7 cellular contexts compared by ENCODE assay signal in the genomic region with DNA sequence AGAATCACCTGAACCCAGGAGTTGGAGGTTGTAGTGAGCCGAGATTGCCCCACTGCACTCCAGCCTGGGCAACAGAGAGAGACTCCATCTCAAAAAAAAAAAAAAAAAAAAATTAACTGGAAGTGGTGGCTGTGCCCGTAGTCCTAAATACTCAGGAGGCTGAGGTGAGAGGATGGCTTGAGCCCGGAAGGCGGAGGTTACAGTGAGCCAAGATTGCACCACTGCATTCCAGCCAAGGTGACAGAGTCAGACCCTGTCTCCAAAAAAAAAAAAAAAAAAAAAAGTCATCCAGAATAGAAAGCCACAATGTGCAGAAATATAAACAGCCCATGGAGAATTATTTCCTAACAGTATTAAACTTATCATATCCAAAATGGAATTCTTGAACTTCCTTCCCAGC. TPM values are rescaled to one million over a fixed set of nuclear protein-coding genes. Genes with fewer than 3 reads are reported as not detected.
DNase-seq lines count a peak whose midpoint lies in the region; ATAC-seq, FAIRE-seq and TF ChIP-seq lines count a peak whose summit lies in the region.
"Not testable (repeated sequence)": the region's sequence is repeated elsewhere in the genome, so short reads cannot be mapped to it uniquely, and the experiment has no call there.
"Had no signal": no experiment of that assay in that cellular context is flagged by ENCODE, and none has a peak within 500 bp of the region (broad histone marks: within the 10 kb centered on the region; RNA-seq: fewer than 3 reads in every experiment).

No MANE protein-coding gene starts in this region.

- TF ChIP-seq CTCF in Caco-2 (IDR thresholded peaks at IDR 0.05; ENCODE audit: insufficient read depth in 1 of 2, low read depth in 1 of 2, low read length in 1 of 2, severe bottlenecking in 1 of 2, unreplicated experiment in 1 of 2); hepatocyte (IDR thresholded peaks at IDR 0.05; ENCODE audit: poor library complexity): not testable (repeated sequence)

- H2AK5ac ChIP-seq in trophoblast cell (ENCODE audit: low read length), result not testable (repeated sequence)

- WGBS in hepatocyte (ENCODE audit: low lambda C conversion rate, missing lambda C conversion rate), result 81% methylated on average over 4 of the region's 4 CpGs
- WGBS in trophoblast cell (ENCODE audit: extremely low coverage, insufficient coverage, insufficient read length), result no CpG with 5 or more reads among the region's 4 CpGs
- WGBS in small intestine, 3 donors, result 63 to 80% (median 66%) methylated on average over 4 of the region's 4 CpGs

- not testable (repeated sequence) for H2BK12ac ChIP-seq in trophoblast cell (ENCODE audit: low read length)

- not testable (repeated sequence) for H4K12ac ChIP-seq in trophoblast cell (ENCODE audit: low read depth, low read length)

- not testable (repeated sequence) for H3K79me1 ChIP-seq in trophoblast cell (ENCODE audit: low read length)

- H2BK120ac ChIP-seq in trophoblast cell (ENCODE audit: insufficient read depth, low read length, poor library complexity), result not testable (repeated sequence)

- not testable (repeated sequence) for H3K27me3 Mint-ChIP-seq in Caco-2 (ENCODE audit: insufficient read depth, unreplicated experiment)

- not testable (repeated sequence) for H3K9ac ChIP-seq in trophoblast cell (ENCODE audit: low read length)

- not testable (repeated sequence) for H4K8ac ChIP-seq in trophoblast cell (ENCODE audit: low read depth, low read length)

- H3K4me1 ChIP-seq in Caco-2, result peaks cover 63% of the 10 kb centered on the region
- peaks cover 28% of the 10 kb centered on the region for H3K4me1 ChIP-seq in hepatocyte (ENCODE audit: insufficient read depth)
- H3K4me1 ChIP-seq in trophoblast cell (ENCODE audit: control insufficient read depth in 1 of 2, insufficient read depth in 2 of 2, low read length in 2 of 2), result peaks cover 5 to 11% of the 10 kb centered on the region in 2 experiments
- H3K4me1 ChIP-seq in small intestine (ENCODE audit: control insufficient read depth in 2 of 2, insufficient read depth in 1 of 2, low read depth in 1 of 2, low read length in 1 of 2), result not testable (repeated sequence)

- not testable (repeated sequence) for H3K36me3 ChIP-seq in Caco-2 (ENCODE audit: control insufficient read depth, insufficient read depth, low read length); hepatocyte (replicated peaks; ENCODE audit: insufficient read depth, low read depth); trophoblast cell (ENCODE audit: control insufficient read depth in 1 of 2, insufficient read depth in 2 of 2, low read length in 2 of 2); small intestine (ENCODE audit: control insufficient read depth in 2 of 2, insufficient read depth in 2 of 2, low read length in 2 of 2)

- not testable (repeated sequence) for H3K4me3 Mint-ChIP-seq in Caco-2 (ENCODE audit: unreplicated experiment)

- not testable (repeated sequence) for H3K9me2 ChIP-seq in hepatocyte (replicated peaks; ENCODE audit: insufficient read depth)

- not testable (repeated sequence) for H3K18ac ChIP-seq in trophoblast cell (ENCODE audit: low read length)

- not testable (repeated sequence) for H3K9me3 ChIP-seq in Caco-2; hepatocyte (ENCODE audit: low read depth); trophoblast cell (ENCODE audit: insufficient read depth, low read depth, low read length); small intestine (ENCODE audit: control insufficient read depth, low read depth)

- ATAC-seq in SK-N-SH treated with all-trans-retinoic acid at 6 μM for 48 hours, result not testable (repeated sequence)

- not testable (repeated sequence) for DNase-seq in Caco-2; hepatocyte (ENCODE audit: low spot score); small intestine
- DNase-seq in trophoblast cell, result peak; percentile 83 to 86

- not testable (repeated sequence) for H3K9me3 Mint-ChIP-seq in Caco-2 (ENCODE audit: unreplicated experiment)

- not testable (repeated sequence) for FAIRE-seq in small intestine (lab: Jason Lieb, UNC)

- H3K27ac ChIP-seq in hepatocyte (peak overlapping the region; percentile 81), small intestine (ENCODE audit: low read depth in 1 of 2, low read length in 1 of 2) (peak overlapping the region; percentile 55 to 93)
- not testable (repeated sequence) for H3K27ac ChIP-seq in trophoblast cell (ENCODE audit: low read depth, low read length)

- H3K27me3 ChIP-seq in Caco-2 (replicated peaks; ENCODE audit: control insufficient read depth, insufficient read depth, low read length); hepatocyte; trophoblast cell (ENCODE audit: insufficient read depth, low read length); small intestine (ENCODE audit: control insufficient read depth in 2 of 2, insufficient read depth in 2 of 2, low read length in 2 of 2): not testable (repeated sequence)

- not testable (repeated sequence) for H3K23ac ChIP-seq in trophoblast cell (ENCODE audit: low read length)

- not testable (repeated sequence) for H3K14ac ChIP-seq in trophoblast cell (ENCODE audit: low read length)

- H3K4me3 ChIP-seq in Caco-2 (ENCODE audit: low read depth, low read length); hepatocyte; trophoblast cell (ENCODE audit: low read depth, low read length); small intestine (ENCODE audit: low read depth in 1 of 2, low read length in 2 of 2): not testable (repeated sequence)

- not testable (repeated sequence) for H3K4ac ChIP-seq in trophoblast cell (ENCODE audit: low read depth, low read length)

- H2AFZ ChIP-seq in hepatocyte; trophoblast cell (ENCODE audit: insufficient read depth, low read length, poor library complexity): not testable (repeated sequence)

- not testable (repeated sequence) for H3K79me2 ChIP-seq in hepatocyte; trophoblast cell (ENCODE audit: control insufficient read depth, insufficient read depth, low read length, poor library complexity)

- intact Hi-C loops in Caco-2 (cut with micrococcal nuclease; ENCODE audit: unreplicated experiment), result not testable (repeated sequence)

- not testable (repeated sequence) for H4K20me1 ChIP-seq in hepatocyte (ENCODE audit: insufficient read depth, poor library complexity, severe bottlenecking)

- BruUV-seq in Caco-2 (replicated peaks; lab: Mats Ljungman, UMichigan), result not testable (repeated sequence)

- CTCF ChIA-PET in Caco-2 (lab: Charles Lee), result interaction anchor here (1.6 to 2.7 kb wide), 2 partner anchors 15 to 97 kb away, joined by 4 to 14 read pairs; no protein-coding TSS in a partner anchor

- H2BK5ac ChIP-seq in trophoblast cell (ENCODE audit: low read depth, low read length, poor library complexity), result not testable (repeated sequence)

- H3K36me3 Mint-ChIP-seq in Caco-2 (ENCODE audit: insufficient read depth, unreplicated experiment), result not testable (repeated sequence)

- H3K4me1 Mint-ChIP-seq in Caco-2 (ENCODE audit: low read depth, unreplicated experiment), result peaks cover 39% of the 10 kb centered on the region

- POLR2A ChIA-PET in Caco-2 (lab: Charles Lee), result not testable (repeated sequence)

- H4K91ac ChIP-seq in trophoblast cell (ENCODE audit: low read depth, low read length), result peak overlapping the region; percentile 3

- H3K4me2 ChIP-seq in hepatocyte; trophoblast cell (ENCODE audit: low read length): not testable (repeated sequence)

- H3K27ac Mint-ChIP-seq in Caco-2 (ENCODE audit: unreplicated experiment), result peak overlapping the region; percentile 79

TF ChIP-seq in SK-N-SH treated with all-trans-retinoic acid at 6 μM for 48 hours, 23 proteins besides CTCF, POLR2A, EP300 and RAD21:
- TF ChIP-seq ISL1 (CRISPR knock-in tag; IDR thresholded peaks at IDR 0.05), result peak; percentile 6; the same call in 1 of the 2 replicates
TF ChIP-seq in SK-N-SH treated with all-trans-retinoic acid at 6 μM for 48 hours: peak in this region for 1; not testable (repeated sequence) for 22.

RNA-seq across cellular contexts. Expression of a gene that starts 11.6 kb away (rescaled TPM):
- 12.5 and 12.8 TPM in 2 replicates for total RNA-seq in Caco-2 (2022)
- total RNA-seq in hepatocyte, result 12.5 and 13.7 TPM in 2 replicates
- 6.9 TPM in 2 replicates for polyA plus RNA-seq in hepatocyte
- polyA plus RNA-seq in trophoblast cell (2013), result 5.9 and 6.8 TPM in 2 replicates
- polyA plus RNA-seq in small intestine, result 1 to 10 TPM; 1.9 to 5.8 (median 2.5) TPM
- total RNA-seq: A172, G401 had no signal
